In the genomic region with DNA sequence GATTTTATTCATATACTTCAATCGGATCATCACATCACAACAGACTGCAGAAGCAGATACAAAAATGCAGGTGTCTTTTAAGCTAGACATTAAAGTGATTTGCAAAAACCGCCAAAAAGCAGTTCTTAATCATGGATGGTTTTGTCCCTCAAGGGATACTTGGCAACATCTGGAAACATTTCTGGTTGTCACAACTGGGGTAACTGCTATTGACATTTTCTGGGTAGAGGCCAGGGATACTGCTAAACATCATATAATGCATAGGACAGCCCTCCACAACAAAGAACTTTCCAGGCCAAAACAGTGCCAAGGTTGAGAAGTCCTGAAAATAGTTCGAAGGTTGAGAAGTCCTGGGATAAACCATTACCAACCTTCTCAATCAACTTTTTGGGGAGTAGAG, we compare ENCODE assay signal across 13 cellular contexts.
"Had no signal": no experiment of that assay in that cellular context is flagged by ENCODE, and none has a peak within 500 bp of the region (broad histone marks: within the 10 kb centered on the region; RNA-seq: fewer than 3 reads in every experiment).

No MANE protein-coding gene starts in this region.

- H3K36me3 ChIP-seq: colonic mucosa had no signal

- H3K27me3 ChIP-seq: colonic mucosa had no signal

- H3K4me1 ChIP-seq: colonic mucosa had no signal

- H3K27ac Mint-ChIP-seq: activated CD8-positive, alpha-beta T cell treated with anti-CD3 and anti-CD28 coated beads for 36 hours had no signal

- ATAC-seq: activated CD8-positive, alpha-beta T cell treated with anti-CD3 and anti-CD28 coated beads for 36 hours; left colon; natural killer cell had no signal

- H3K27me3 Mint-ChIP-seq: activated CD8-positive, alpha-beta T cell treated with anti-CD3 and anti-CD28 coated beads for 36 hours had no signal

- H3K9me3 ChIP-seq: colonic mucosa had no signal

- H3K36me3 Mint-ChIP-seq: natural killer cell had no signal

- H3K9me3 Mint-ChIP-seq: immature natural killer cell, natural killer cell had no signal

- DNase-seq: activated CD4-positive, alpha-beta T cell treated with anti-CD3 and anti-CD28 coated beads for 1 hour; activated CD8-positive, alpha-beta memory T cell treated with anti-CD3 and anti-CD28 coated beads, Interleukin-2, amount 50 U/mL, for 48 hours; activated CD8-positive, alpha-beta T cell treated with anti-CD3 and anti-CD28 coated beads for 36 hours; activated naive CD4-positive, alpha-beta T cell treated with Interleukin-2 at 50 U/mL for 16 hours; colonic mucosa; effector memory CD4-positive, alpha-beta T cell; immature natural killer cell; left colon; natural killer cell; nucleus accumbens; stimulated activated CD4-positive, alpha-beta T cell treated with anti-CD3 and anti-CD28 coated beads, Interleukin-2, amount 100 ng/mL, for 24 hours; stimulated activated naive CD4-positive, alpha-beta T cell had no signal

- H3K27ac ChIP-seq: colonic mucosa had no signal

- H3K4me3 ChIP-seq: colonic mucosa, lung had no signal

- H3K4me3 Mint-ChIP-seq: activated CD8-positive, alpha-beta T cell treated with anti-CD3 and anti-CD28 coated beads for 36 hours; immature natural killer cell; natural killer cell had no signal
